20 cellular contexts compared by ENCODE assay signal in the genomic region with DNA sequence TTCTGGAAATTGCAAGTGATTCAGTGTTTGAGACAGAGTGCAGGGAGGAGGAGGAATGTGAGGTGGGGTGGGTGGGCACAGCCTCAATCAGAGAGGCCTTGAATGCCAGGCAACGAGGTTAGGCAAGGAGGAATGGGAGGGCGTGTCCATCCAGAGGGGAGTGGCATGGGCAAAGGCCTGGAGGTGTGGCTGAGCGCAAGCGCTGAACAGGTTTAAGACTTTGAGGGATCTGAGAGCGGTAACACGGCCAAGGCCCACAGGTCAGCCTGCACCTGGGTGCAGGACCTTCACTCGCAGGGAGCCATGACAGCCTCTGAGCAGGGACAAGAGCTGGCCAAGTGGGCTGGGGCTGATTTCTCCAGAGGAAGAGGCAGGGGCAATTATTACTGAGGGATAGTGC.
"Had no signal": no experiment of that assay in that cellular context is flagged by ENCODE, and none has a peak within 500 bp of the region (broad histone marks: within the 10 kb centered on the region; RNA-seq: fewer than 3 reads in every experiment).

No MANE protein-coding gene starts in this region.

- H3K27me3 ChIP-seq: gastrocnemius medialis, ovary had no signal

- H3K27ac ChIP-seq: coronary artery, esophagus squamous epithelium, gastrocnemius medialis, ovary, prostate gland, tibial artery had no signal

- H3K4me3 ChIP-seq: coronary artery, esophagus squamous epithelium, gastrocnemius medialis, ovary, prostate gland, tibial artery had no signal

- ATAC-seq: activated T-cell treated with anti-CD3 and anti-CD28 coated beads, Interleukin-2, amount 50 U/mL, for 72 hours; gastrocnemius medialis; naive thymus-derived CD4-positive, alpha-beta T cell; stimulated activated naive CD8-positive, alpha-beta T cell treated with anti-CD3 and anti-CD28 coated beads, Interleukin-15, Interleukin-2, amounts not matched to agents 100 U/mL and 50 U/mL, for 24 hours; T-helper 17 cell had no signal

- DNase-seq: activated CD4-positive, alpha-beta memory T cell treated with anti-CD3 and anti-CD28 coated beads for 36 hours; activated CD4-positive, alpha-beta T cell treated with anti-CD3 and anti-CD28 coated beads for 48 hours; activated effector memory CD4-positive, alpha-beta T cell treated with Interleukin-2 at 50 U/mL for 16 hours; activated naive CD4-positive, alpha-beta T cell treated with anti-CD3 and anti-CD28 coated beads for 36 hours; activated naive CD8-positive, alpha-beta T cell treated with anti-CD3 and anti-CD28 coated beads, Interleukin-2, amount 10 ng/mL, durations not matched to agents 7 days and 5 days; activated T-cell treated with anti-CD3 and anti-CD28 coated beads, Interleukin-2, amount 50 U/mL, for 72 hours; amniotic stem cell; esophagus squamous epithelium; gastrocnemius medialis; mesendoderm; ovary; stimulated activated CD4-positive, alpha-beta T cell treated with anti-CD3 and anti-CD28 coated beads, Interleukin-4, amount 100 ng/mL, for 4 hours; stimulated activated naive CD8-positive, alpha-beta T cell treated with anti-CD3 and anti-CD28 coated beads, Interleukin-15, Interleukin-2, amounts not matched to agents 100 U/mL and 50 U/mL, for 24 hours; T-helper 17 cell; tibial artery had no signal

- H3K9me3 ChIP-seq: esophagus squamous epithelium, gastrocnemius medialis, ovary, prostate gland, tibial artery had no signal

- H3K36me3 ChIP-seq: esophagus squamous epithelium, gastrocnemius medialis, ovary, prostate gland, tibial artery had no signal

- H3K4me1 ChIP-seq: esophagus squamous epithelium, gastrocnemius medialis, prostate gland, tibial artery had no signal

- FAIRE-seq: islet of Langerhans, urothelium cell line had no signal
